In the genomic region with DNA sequence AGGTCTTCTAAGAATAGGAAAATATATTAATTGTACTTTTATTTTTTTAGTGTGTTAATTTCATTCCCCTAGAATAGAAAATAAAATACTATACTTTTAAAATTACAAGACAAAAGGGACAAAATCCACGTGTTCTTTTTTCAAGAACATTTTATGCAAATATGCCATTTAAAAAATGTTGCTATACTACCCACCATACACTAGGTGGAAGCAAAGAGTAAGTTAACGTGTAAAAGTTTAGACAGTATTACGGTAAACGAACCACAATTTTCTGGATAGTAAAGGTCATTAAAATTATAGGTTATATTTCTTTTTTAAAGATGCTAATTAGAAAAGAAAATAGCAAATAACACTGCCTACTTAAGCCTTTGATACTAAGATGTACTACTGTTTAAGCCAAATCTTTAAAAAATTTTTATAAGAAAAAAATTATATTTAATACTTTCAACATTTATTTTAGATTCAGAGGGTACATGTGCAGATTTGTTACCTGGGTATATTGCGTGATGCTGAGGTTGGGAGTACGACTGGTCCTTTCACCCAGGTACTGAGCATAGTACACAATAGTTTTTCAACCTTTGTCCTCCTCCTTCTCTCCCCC, we compare ENCODE assay signal across 8 cellular contexts.
DNase-seq lines count a peak whose midpoint lies in the region; ATAC-seq, FAIRE-seq and TF ChIP-seq lines count a peak whose summit lies in the region.

No MANE protein-coding gene starts in this region.

- H3K4me3 ChIP-seq in NB4 (ENCODE audit: low read depth, low read length) (no peak overlapping the region), astrocyte (ENCODE audit: insufficient read depth, low read depth, low read length) (no peak overlapping the region), coronary artery (no peak overlapping the region)

- H3K4me2 ChIP-seq in astrocyte (ENCODE audit: low read length): no peak overlapping the region

- no peaks in the 10 kb centered on the region for H3K4me1 ChIP-seq in astrocyte (ENCODE audit: insufficient read depth, low read length)

- CTCF ChIA-PET in activated CD8-positive, alpha-beta T cell treated with anti-CD3 and anti-CD28 coated beads for 36 hours (lab: Charles Lee): interaction anchor here (0.6 to 0.9 kb wide), 4 partner anchors 8 to 408 kb away, joined by 3 to 4 read pairs (median 4); no protein-coding TSS in a partner anchor
- CTCF ChIA-PET in activated CD8-positive, alpha-beta T cell treated with anti-CD3 and anti-CD28 coated beads, Interleukin-2, amount 10 ng/mL, durations not matched to agents 7 days and 5 days (lab: Charles Lee): interaction anchor here (0.8 to 0.9 kb wide), 2 partner anchors 44 to 407 kb away, joined by 3 read pairs; no protein-coding TSS in a partner anchor

- no peaks in the 10 kb centered on the region for H3K36me3 ChIP-seq in astrocyte (ENCODE audit: insufficient read depth, low read length)

- no peak overlapping the region for H3K27ac Mint-ChIP-seq in activated CD8-positive, alpha-beta T cell treated with anti-CD3 and anti-CD28 coated beads for 36 hours
- no peak overlapping the region for H3K27ac Mint-ChIP-seq in activated CD8-positive, alpha-beta T cell treated with anti-CD3 and anti-CD28 coated beads, Interleukin-2, amount 10 ng/mL, durations not matched to agents 7 days and 5 days
- no peak overlapping the region for H3K27ac Mint-ChIP-seq in HFFc6
- no peak overlapping the region for H3K27ac Mint-ChIP-seq in astrocyte (ENCODE audit: unreplicated experiment)

- H3K4me1 Mint-ChIP-seq in activated CD8-positive, alpha-beta T cell treated with anti-CD3 and anti-CD28 coated beads for 36 hours (ENCODE audit: low read depth): no peaks in the 10 kb centered on the region
- no peaks in the 10 kb centered on the region for H3K4me1 Mint-ChIP-seq in activated CD8-positive, alpha-beta T cell treated with anti-CD3 and anti-CD28 coated beads, Interleukin-2, amount 10 ng/mL, durations not matched to agents 7 days and 5 days (ENCODE audit: low read depth)
- H3K4me1 Mint-ChIP-seq in HFFc6 (ENCODE audit: low read depth): no peaks in the 10 kb centered on the region
- no peaks in the 10 kb centered on the region for H3K4me1 Mint-ChIP-seq in astrocyte (ENCODE audit: low read depth, unreplicated experiment)

- peaks cover 3% of the 10 kb centered on the region for H3K27me3 Mint-ChIP-seq in activated CD8-positive, alpha-beta T cell treated with anti-CD3 and anti-CD28 coated beads for 36 hours
- no peaks in the 10 kb centered on the region for H3K27me3 Mint-ChIP-seq in activated CD8-positive, alpha-beta T cell treated with anti-CD3 and anti-CD28 coated beads, Interleukin-2, amount 10 ng/mL, durations not matched to agents 7 days and 5 days (ENCODE audit: low read depth)
- H3K27me3 Mint-ChIP-seq in HFFc6 (ENCODE audit: insufficient read depth) (peaks cover 3% of the 10 kb centered on the region), astrocyte (ENCODE audit: low read depth, unreplicated experiment) (peaks cover 4% of the 10 kb centered on the region)

- no peak overlapping the region for H3K27ac ChIP-seq in astrocyte (ENCODE audit: low read depth, low read length)
- no peak overlapping the region for H3K27ac ChIP-seq in coronary artery

- no peak overlapping the region for H3K9ac ChIP-seq in astrocyte (ENCODE audit: low read length)

- H4K20me1 ChIP-seq in astrocyte (ENCODE audit: insufficient read depth, low read length): no peaks in the 10 kb centered on the region

- H3K36me3 Mint-ChIP-seq in activated CD8-positive, alpha-beta T cell treated with anti-CD3 and anti-CD28 coated beads for 36 hours (ENCODE audit: low read depth): no peaks in the 10 kb centered on the region
- no peaks in the 10 kb centered on the region for H3K36me3 Mint-ChIP-seq in activated CD8-positive, alpha-beta T cell treated with anti-CD3 and anti-CD28 coated beads, Interleukin-2, amount 10 ng/mL, durations not matched to agents 7 days and 5 days (ENCODE audit: low read depth)
- H3K36me3 Mint-ChIP-seq in HFFc6 (ENCODE audit: low read depth) (no peaks in the 10 kb centered on the region), astrocyte (ENCODE audit: low read depth, unreplicated experiment) (no peaks in the 10 kb centered on the region)

- no peaks in the 10 kb centered on the region for H3K79me2 ChIP-seq in astrocyte (ENCODE audit: insufficient read depth, low read length)

- POLR2A ChIA-PET in activated CD8-positive, alpha-beta T cell treated with anti-CD3 and anti-CD28 coated beads for 36 hours (lab: Charles Lee): no interaction called here
- POLR2A ChIA-PET in activated CD8-positive, alpha-beta T cell treated with anti-CD3 and anti-CD28 coated beads, Interleukin-2, amount 10 ng/mL, durations not matched to agents 7 days and 5 days (lab: Charles Lee): no interaction called here

- H3K27me3 ChIP-seq in astrocyte (ENCODE audit: insufficient read depth, low read length): no peaks in the 10 kb centered on the region

- no peak for TF ChIP-seq POLR2A in NB4 (IDR thresholded peaks at IDR 0.05; ENCODE audit: extremely low read depth, insufficient read length)

- intact Hi-C loops in activated CD8-positive, alpha-beta T cell treated with anti-CD3 and anti-CD28 coated beads for 36 hours (cut with micrococcal nuclease): loop anchor here (5.0 kb wide), 1 partner anchor 409 kb away; no protein-coding TSS in a partner anchor

- DNase-seq in activated CD8-positive, alpha-beta T cell treated with anti-CD3 and anti-CD28 coated beads for 36 hours: no peak
- no peak for DNase-seq in activated CD8-positive, alpha-beta T cell treated with anti-CD3 and anti-CD28 coated beads, Interleukin-2, amount 10 ng/mL, durations not matched to agents 7 days and 5 days
- peak; percentile 32 for DNase-seq in HFFc6
- peak; percentile 44 for DNase-seq in NB4 (ENCODE audit: low read depth)
- DNase-seq in astrocyte (ENCODE audit: low read depth): peak; percentile 20
- DNase-seq in left lobe of liver (ENCODE audit: low spot score): no peak
- no peak for DNase-seq in coronary artery (ENCODE audit: low spot score)
- no peak for DNase-seq in activated naive CD4-positive, alpha-beta T cell (lab: John Stamatoyannopoulos, UW)

- no peak overlapping the region for H3K4me3 Mint-ChIP-seq in activated CD8-positive, alpha-beta T cell treated with anti-CD3 and anti-CD28 coated beads for 36 hours
- H3K4me3 Mint-ChIP-seq in activated CD8-positive, alpha-beta T cell treated with anti-CD3 and anti-CD28 coated beads, Interleukin-2, amount 10 ng/mL, durations not matched to agents 7 days and 5 days: no peak overlapping the region
- H3K4me3 Mint-ChIP-seq in HFFc6 (no peak overlapping the region), astrocyte (ENCODE audit: unreplicated experiment) (no peak overlapping the region)

- TF ChIP-seq CTCF in activated CD8-positive, alpha-beta T cell treated with anti-CD3 and anti-CD28 coated beads for 36 hours (IDR thresholded peaks at IDR 0.05): peak; percentile 57
- TF ChIP-seq CTCF in HFFc6 (IDR thresholded peaks at IDR 0.05) (peak; percentile 83), NB4 (IDR thresholded peaks at IDR 0.05; ENCODE audit: low read depth, low read length) (peak; percentile 30), astrocyte (IDR thresholded peaks at IDR 0.05; ENCODE audit: insufficient read depth, low read depth, low read length) (peak; percentile 56), coronary artery (IDR thresholded peaks at IDR 0.05) (no peak)

- H3K9me3 ChIP-seq in astrocyte (ENCODE audit: insufficient read depth, low read depth, low read length): no peaks in the 10 kb centered on the region

- H2AFZ ChIP-seq in astrocyte (ENCODE audit: low read depth, low read length): no peak overlapping the region

- ATAC-seq in activated CD8-positive, alpha-beta T cell treated with anti-CD3 and anti-CD28 coated beads for 36 hours: no peak
- ATAC-seq in activated CD8-positive, alpha-beta T cell treated with anti-CD3 and anti-CD28 coated beads, Interleukin-2, amount 10 ng/mL, durations not matched to agents 7 days and 5 days: no peak
- ATAC-seq in left lobe of liver: peak; percentile 82

- no peak for FAIRE-seq in astrocyte (lab: Jason Lieb, UNC)

- H3K9me3 Mint-ChIP-seq in activated CD8-positive, alpha-beta T cell treated with anti-CD3 and anti-CD28 coated beads for 36 hours: no peaks in the 10 kb centered on the region
- H3K9me3 Mint-ChIP-seq in activated CD8-positive, alpha-beta T cell treated with anti-CD3 and anti-CD28 coated beads, Interleukin-2, amount 10 ng/mL, durations not matched to agents 7 days and 5 days (ENCODE audit: insufficient read depth): no peaks in the 10 kb centered on the region
- H3K9me3 Mint-ChIP-seq in HFFc6: no peaks in the 10 kb centered on the region
- H3K9me3 Mint-ChIP-seq in astrocyte (ENCODE audit: unreplicated experiment): no peaks in the 10 kb centered on the region

Comparison
In these comparisons a context has a peak if more than half of its experiments do, and no peak if none do; other contexts are left out.
1. DNase-seq: peak in HFFc6 (single experiment), NB4 (single experiment) and astrocyte (single experiment); none in activated CD8-positive, alpha-beta T cell treated with anti-CD3 and anti-CD28 coated beads for 36 hours (single experiment), activated CD8-positive, alpha-beta T cell treated with anti-CD3 and anti-CD28 coated beads, Interleukin-2, amount 10 ng/mL, durations not matched to agents 7 days and 5 days (single experiment), left lobe of liver (single experiment), coronary artery (single experiment) and activated naive CD4-positive, alpha-beta T cell (0 of 4).